Comparison of ENCODE assay signal across 11 cellular contexts in genomic region chr20:44866703-44867335, GRCh38. TPM values are rescaled to one million over a fixed set of nuclear protein-coding genes. Genes with fewer than 3 reads are reported as not detected.
DNase-seq lines count a peak whose midpoint lies in the region; ATAC-seq and TF ChIP-seq lines count a peak whose summit lies in the region.
"Had no signal": no experiment of that assay in that cellular context is flagged by ENCODE, and none has a peak within 500 bp of the region (broad histone marks: within the 10 kb centered on the region; RNA-seq: fewer than 3 reads in every experiment).

No MANE protein-coding gene starts in this region.

- peaks cover 14% of the 10 kb centered on the region for H3K4me1 Mint-ChIP-seq in activated T-cell treated with anti-CD3 and anti-CD28 coated beads, Interleukin-2, amount 50 U/mL, for 24 hours (ENCODE audit: low read depth)
- H3K4me1 Mint-ChIP-seq in stimulated activated memory B cell treated with anti-CD40 and anti-IgM and Interleukin-4, amounts not matched to agents 10 μg/mL and 1 μg/mL and 100 μg/mL, for 72 hours, result peaks cover 14% of the 10 kb centered on the region

- intact Hi-C loops in Panc1 (cut with micrococcal nuclease; ENCODE audit: unreplicated experiment), result loop anchor here (1.0 to 10.0 kb wide), 3 partner anchors 65 to 182 kb away; no protein-coding TSS in a partner anchor

- peak overlapping the region; percentile 31 for H3K4me3 Mint-ChIP-seq in activated T-cell treated with anti-CD3 and anti-CD28 coated beads, Interleukin-2, amount 50 U/mL, for 24 hours
- peak overlapping the region; percentile 78 for H3K4me3 Mint-ChIP-seq in stimulated activated memory B cell treated with anti-CD40 and anti-IgM and Interleukin-4, amounts not matched to agents 10 μg/mL and 1 μg/mL and 100 μg/mL, for 72 hours

- peaks cover 9% of the 10 kb centered on the region for H3K27me3 Mint-ChIP-seq in activated T-cell treated with anti-CD3 and anti-CD28 coated beads, Interleukin-2, amount 50 U/mL, for 24 hours
- H3K27me3 Mint-ChIP-seq in stimulated activated memory B cell treated with anti-CD40 and anti-IgM and Interleukin-4, amounts not matched to agents 10 μg/mL and 1 μg/mL and 100 μg/mL, for 72 hours, result peaks cover 37% of the 10 kb centered on the region

- H3K36me3 ChIP-seq in Panc1 (ENCODE audit: control insufficient read depth, insufficient read depth, low read length), result no peaks in the 10 kb centered on the region
- H3K36me3 ChIP-seq: esophagus muscularis mucosa, tibial nerve had no signal

- ATAC-seq in Panc1 (0 out of 2 replicates have a peak, but pooled peaks have one; percentile 31), HG03354 (IDR thresholded peaks at IDR 0.05; ENCODE audit: poor library complexity, severe bottlenecking, unreplicated experiment) (no peak)
- peak; percentile 71 for ATAC-seq in stimulated activated memory B cell treated with anti-CD40 and anti-IgM and Interleukin-4, amounts not matched to agents 10 μg/mL and 1 μg/mL and 100 μg/mL, for 72 hours

- no peak overlapping the region for H3K4me3 ChIP-seq in Panc1 (ENCODE audit: low read depth in 2 of 2, low read length in 2 of 2)
- H3K4me3 ChIP-seq in coronary artery, result peak overlapping the region; percentile 59

- peak overlapping the region; percentile 51 for H3K27ac Mint-ChIP-seq in activated T-cell treated with anti-CD3 and anti-CD28 coated beads, Interleukin-2, amount 50 U/mL, for 24 hours
- H3K27ac Mint-ChIP-seq in stimulated activated memory B cell treated with anti-CD40 and anti-IgM and Interleukin-4, amounts not matched to agents 10 μg/mL and 1 μg/mL and 100 μg/mL, for 72 hours, result peak overlapping the region; percentile 62

- POLR2A ChIA-PET in Panc1 (lab: Charles Lee), result no interaction called here

- H3K36me3 Mint-ChIP-seq in activated T-cell treated with anti-CD3 and anti-CD28 coated beads, Interleukin-2, amount 50 U/mL, for 24 hours (ENCODE audit: low read depth), result no peaks in the 10 kb centered on the region
- H3K36me3 Mint-ChIP-seq in stimulated activated memory B cell treated with anti-CD40 and anti-IgM and Interleukin-4, amounts not matched to agents 10 μg/mL and 1 μg/mL and 100 μg/mL, for 72 hours, result no peaks in the 10 kb centered on the region

- no peaks in the 10 kb centered on the region for H3K9me3 ChIP-seq in Panc1 (ENCODE audit: control insufficient read depth, insufficient read depth, low read depth, low read length)
- H3K9me3 ChIP-seq: esophagus muscularis mucosa, tibial nerve had no signal

- peaks cover 5% of the 10 kb centered on the region; the same call in 1 of the 2 replicates for H3K4me1 ChIP-seq in Panc1 (ENCODE audit: control insufficient read depth, insufficient read depth, low read length)

- no peak for DNase-seq in activated T-cell treated with anti-CD3 and anti-CD28 coated beads, Interleukin-2, amount 50 U/mL, for 24 hours
- DNase-seq in activated T-cell treated with anti-CD3 and anti-CD28 coated beads, Interleukin-2, amount 50 U/mL, for 1 hour, result no peak
- DNase-seq in Panc1 (ENCODE audit: low read depth, low spot score) (no peak), coronary artery (ENCODE audit: low spot score) (no peak), GF-D8 (lab: John Stamatoyannopoulos, UW) (no peak), NCI-H1930 (lab: John Stamatoyannopoulos, UW) (no peak)

- H3K27ac ChIP-seq in Panc1 (ENCODE audit: low read length) (no peak overlapping the region), coronary artery (no peak overlapping the region)
- H3K27ac ChIP-seq: esophagus muscularis mucosa, tibial nerve had no signal

- CTCF ChIA-PET in Panc1 (lab: Charles Lee), result interaction anchor here (0.7 to 1.7 kb wide), 4 partner anchors 81 to 163 kb away, joined by 3 to 16 read pairs (median 5); no protein-coding TSS in a partner anchor

- no peaks in the 10 kb centered on the region for H3K27me3 ChIP-seq in Panc1 (ENCODE audit: control insufficient read depth, insufficient read depth, low read length)
- H3K27me3 ChIP-seq: esophagus muscularis mucosa, tibial nerve had no signal

- in situ Hi-C loops in Panc1 (cut with HindIII; ENCODE audit: low pct_unique_long_range_greater_than_20kb, low sequenced_read_pairs), result no loop called here

- no peaks in the 10 kb centered on the region for H3K9me3 Mint-ChIP-seq in activated T-cell treated with anti-CD3 and anti-CD28 coated beads, Interleukin-2, amount 50 U/mL, for 24 hours
- no peaks in the 10 kb centered on the region for H3K9me3 Mint-ChIP-seq in stimulated activated memory B cell treated with anti-CD40 and anti-IgM and Interleukin-4, amounts not matched to agents 10 μg/mL and 1 μg/mL and 100 μg/mL, for 72 hours

- BruUV-seq in Panc1 (replicated peaks; lab: Mats Ljungman, UMichigan), result no TSS peak

- no peak for TF ChIP-seq CTCF in Panc1 (IDR thresholded peaks at IDR 0.05)
- no peak for TF ChIP-seq CTCF in coronary artery (IDR thresholded peaks at IDR 0.05)

RNA-seq across cellular contexts. Expression of gene YWHAB, which starts 18.7 kb away (rescaled TPM):
- 267 TPM for total RNA-seq in Panc1 (2021; ENCODE audit: unreplicated experiment)
- polyA plus RNA-seq in Panc1 (2012; ENCODE audit: insufficient read length), result 181 TPM

RNA-seq across cellular contexts. Expression of gene PABPC1L, which starts 43.0 kb away (rescaled TPM):
- 102 TPM for total RNA-seq in Panc1 (2021; ENCODE audit: unreplicated experiment)
- 81.8 TPM for polyA plus RNA-seq in Panc1 (2012; ENCODE audit: insufficient read length)

RNA-seq across cellular contexts. Expression of gene RIMS4, which starts 56.5 kb away (rescaled TPM):
- total RNA-seq in Panc1 (2021; ENCODE audit: unreplicated experiment), result 4.0 TPM
- 3.6 TPM for polyA plus RNA-seq in Panc1 (2012; ENCODE audit: insufficient read length)
- total RNA-seq: T-helper 1 cell treated with Interleukin-12 subunit alpha and Interleukin-12 subunit beta and Interleukin-4 antibody, amounts not matched to agents 30 ng/mL and 1 ng/mL, for 36 hours had no signal
